ENCODE assay signal across 8 cellular contexts in the genomic region with DNA sequence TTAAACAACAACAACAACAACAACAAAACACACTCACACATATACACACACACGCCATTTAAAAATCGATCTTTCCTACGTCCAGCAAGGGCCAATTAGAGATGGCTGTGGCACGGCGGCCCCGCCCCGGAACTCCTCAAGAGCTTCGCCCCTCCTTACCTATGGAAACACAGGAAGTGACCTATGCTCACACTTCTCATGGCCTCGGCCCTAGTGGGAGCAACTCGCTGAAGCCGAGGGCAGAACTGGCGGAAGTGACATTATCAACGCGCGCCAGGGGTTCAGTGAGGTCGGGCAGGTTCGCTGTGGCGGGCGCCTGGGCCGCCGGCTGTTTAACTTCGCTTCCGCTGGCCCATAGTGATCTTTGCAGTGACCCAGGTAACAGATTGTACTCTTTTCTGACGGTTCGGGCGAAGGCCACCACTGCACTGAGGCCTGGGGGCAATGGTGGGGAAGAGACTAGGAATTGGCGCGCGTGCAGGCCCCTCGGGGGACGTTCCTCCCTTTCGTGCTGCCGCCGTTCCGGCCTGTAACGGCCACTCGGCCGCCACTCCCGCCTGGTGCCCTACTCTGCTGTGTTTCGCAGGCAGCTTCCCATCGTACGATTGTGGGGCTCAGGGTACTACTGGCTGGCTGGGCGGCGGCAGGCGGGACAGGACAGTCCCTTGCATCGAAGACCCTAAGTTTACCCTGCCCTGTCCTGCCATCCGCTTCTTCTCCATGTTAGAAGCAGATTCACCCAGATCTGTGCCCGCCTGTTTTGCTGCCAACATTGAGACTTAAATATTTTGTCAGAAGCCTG. TPM values are rescaled to one million over a fixed set of nuclear protein-coding genes. Genes with fewer than 3 reads are reported as not detected.
A peak's percentile ranks its signal among the peaks of the same experiment; 100 is the strongest.
DNase-seq lines count a peak whose midpoint lies in the region; ATAC-seq, FAIRE-seq and TF ChIP-seq lines count a peak whose summit lies in the region.

A gene (plus strand): TSS at position 284 of the 802 bp plus-strand sequence. CDS start 2,661 bp downstream, outside the sequence.

- H3K4ac ChIP-seq in H1 (replicated peaks; ENCODE audit: insufficient read length, low read depth, low read length), result no peak within 1 kb of the TSS

- TF ChIP-seq EP300 in H1 (IDR thresholded peaks at IDR 0.05; ENCODE audit: borderline replicate concordance in 1 of 2, low read depth in 2 of 2, low read length in 2 of 2), result no peak

- H2BK20ac ChIP-seq in H1 (ENCODE audit: low read length), result no peak within 1 kb of the TSS

- no peak within 1 kb of the TSS for H2BK12ac ChIP-seq in H1 (ENCODE audit: low read depth, low read length)

- no peak within 1 kb of the TSS for H4K5ac ChIP-seq in H1 (ENCODE audit: insufficient read length, low read depth, low read length)

- peak within 1 kb of the TSS; percentile 98 for H2AFZ ChIP-seq in H1 (ENCODE audit: low read length)

- H2AK5ac ChIP-seq in H1 (ENCODE audit: low read depth, low read length), result no peak within 1 kb of the TSS

- peak; percentile 80 for FAIRE-seq in HTR-8/SVneo (lab: Jason Lieb, UNC)
- FAIRE-seq in H1 (lab: Jason Lieb, UNC), result peak; percentile 92

- H3K36me3 ChIP-seq in Caco-2 (ENCODE audit: control insufficient read depth, insufficient read depth, low read length), result peaks cover 1% of the 10 kb centered on the region; the same call in 1 of the 2 replicates
- peaks cover 3 to 8% (median 6%) of the 10 kb centered on the region in 4 experiments; a peak in 6 of 8 replicates for H3K36me3 ChIP-seq in H1 (ENCODE audit: control insufficient read depth in 2 of 4, insufficient read depth in 4 of 4, low read length in 3 of 4)

- H3K9ac ChIP-seq in H1 (replicated peaks in 1 of 4; ENCODE audit: extremely low read depth in 1 of 4, low read depth in 3 of 4, low read length in 3 of 4), result peak within 1 kb of the TSS; percentile 76 to 98 (median 91)

- TF ChIP-seq RAD21 in H1 (IDR thresholded peaks at IDR 0.05 in 1 of 2, conservative IDR thresholded peaks at IDR 0.05 in 1 of 2; ENCODE audit: low read depth in 2 of 2, low read length in 2 of 2), result no peak

- H3K23ac ChIP-seq in H1 (ENCODE audit: insufficient read length), result no peak within 1 kb of the TSS

- CTCF ChIA-PET in Caco-2 (lab: Charles Lee) (interaction anchor here (1.0 kb wide), 1 partner anchor 30 kb away, joined by 5 read pairs; a partner anchor contains a TSS), H1 (lab: Charles Lee; ENCODE audit: partially characterized antibody) (interaction anchor here (1.0 to 1.4 kb wide), 2 partner anchors 11 to 22 kb away, joined by 3 to 4 read pairs; no protein-coding TSS in a partner anchor)

- peaks cover 40 to 81% of the 10 kb centered on the region in 2 experiments for H3K79me2 ChIP-seq in H1 (ENCODE audit: control insufficient read depth in 1 of 2, insufficient read depth in 2 of 2, low read length in 2 of 2)

- 1% methylated on average over 48 of the region's 48 CpGs; no CpG with 5 or more reads in 1 of the 2 experiments for WGBS in H1 (ENCODE audit: extremely low coverage in 1 of 2, insufficient coverage in 1 of 2, insufficient read length in 1 of 2, insufficient replicate concordance in 2 of 2, low coverage in 1 of 2, low lambda C conversion rate in 2 of 2, missing lambda C conversion rate in 1 of 2), 2 experiments

- POLR2A ChIA-PET in Caco-2 (lab: Charles Lee), result interaction anchor here (1.0 kb wide), 2 partner anchors 30 to 803 kb away, joined by 3 to 6 read pairs; a partner anchor contains a TSS
- POLR2A ChIA-PET in H1 (lab: Charles Lee; ENCODE audit: partially characterized antibody), result interaction anchor here (0.6 to 5.8 kb wide), 13 partner anchors 8 to 852 kb away, joined by 3 to 37 read pairs (median 3); a partner anchor contains a TSS

- intact Hi-C loops in Caco-2 (cut with micrococcal nuclease; ENCODE audit: unreplicated experiment), result loop anchor here (5.0 kb wide), 1 partner anchor 852 kb away; a partner anchor contains a TSS

- H3K27me3 ChIP-seq in Caco-2 (replicated peaks; ENCODE audit: control insufficient read depth, insufficient read depth, low read length) (no peaks in the 10 kb centered on the region), H1 (replicated peaks in 1 of 4; ENCODE audit: control insufficient read depth in 3 of 4, extremely low read depth in 1 of 4, insufficient read depth in 3 of 4, low read length in 3 of 4) (no peaks in the 10 kb centered on the region)

- TSS peak; percentile 52 for BruUV-seq in Caco-2 (replicated peaks; lab: Mats Ljungman, UMichigan)

- no peaks in the 10 kb centered on the region for H3K9me3 Mint-ChIP-seq in Caco-2 (ENCODE audit: unreplicated experiment)

- peaks cover 8% of the 10 kb centered on the region for H3K4me1 Mint-ChIP-seq in Caco-2 (ENCODE audit: low read depth, unreplicated experiment)

- ATAC-seq in GM21381 (IDR thresholded peaks at IDR 0.05; ENCODE audit: unreplicated experiment), result peak; percentile 96

- H3K9me3 ChIP-seq in Caco-2 (no peaks in the 10 kb centered on the region), H1 (ENCODE audit: insufficient read depth in 2 of 2, low read depth in 1 of 2, low read length in 1 of 2) (no peaks in the 10 kb centered on the region)

- H2BK120ac ChIP-seq in H1 (replicated peaks; ENCODE audit: low read depth, low read length), result no peak within 1 kb of the TSS

- H3K4me3 ChIP-seq in Caco-2 (ENCODE audit: low read depth, low read length) (peak within 1 kb of the TSS; percentile 92), H1 (ENCODE audit: extremely low read depth in 1 of 4, insufficient read depth in 2 of 4, low read depth in 3 of 4, low read length in 4 of 4) (peak within 1 kb of the TSS; percentile 98 to 99 (median 99))

- peak within 1 kb of the TSS; percentile 92 for H2BK5ac ChIP-seq in H1 (ENCODE audit: low read depth, low read length)

- TF ChIP-seq POLR2A in H1 (IDR thresholded peaks at IDR 0.05; ENCODE audit: control extremely low read depth in 1 of 2, low read depth in 2 of 2, low read length in 2 of 2), result peak in 1 of 2 experiments; percentile 91; a peak in 2 of 3 replicates

- peak within 1 kb of the TSS; percentile 70 for H4K91ac ChIP-seq in H1 (replicated peaks; ENCODE audit: insufficient read length, low read length)

- H3K56ac ChIP-seq in H1 (replicated peaks; ENCODE audit: insufficient read length, low read depth, low read length), result peak within 1 kb of the TSS; percentile 49

- no peak within 1 kb of the TSS for H2BK15ac ChIP-seq in H1 (ENCODE audit: low read length)

- peak; percentile 97 to 98 for DNase-seq in Caco-2
- peak; percentile 92 for DNase-seq in HTR-8/SVneo (ENCODE audit: insufficient read length, low spot score)
- DNase-seq in NOMO-1 treated with DMSO at 0.1 percent for 48 hours (lab: John Stamatoyannopoulos, UW; ENCODE audit: unreplicated experiment), result peak; percentile 98
- peak; percentile 95 to 96 for DNase-seq in activated CD8-positive, alpha-beta memory T cell treated with anti-CD3 and anti-CD28 coated beads for 4 hours (ENCODE audit: low read depth in 2 of 2)
- DNase-seq in H1 (ENCODE audit: low read depth in 1 of 2, low spot score in 2 of 2), result peak; percentile 93 to 97
- peak; percentile 100 for DNase-seq in medulla oblongata (ENCODE audit: extremely low spot score)
- DNase-seq in stimulated activated CD8-positive, alpha-beta memory T cell treated with anti-CD3 and anti-CD28 coated beads, Interleukin-12 subunit alpha, Interleukin-12 subunit beta, amount 100 ng/mL, for 1 hour (ENCODE audit: low read depth), result peak; percentile 94

- H3K18ac ChIP-seq in H1 (ENCODE audit: extremely low read depth, low read length), result peak within 1 kb of the TSS; percentile 89; the same call in 1 of the 2 replicates

- no peak within 1 kb of the TSS for H3K27ac Mint-ChIP-seq in Caco-2 (ENCODE audit: unreplicated experiment)

- peak within 1 kb of the TSS; percentile 96; the same call in 1 of the 2 replicates for H4K8ac ChIP-seq in H1 (ENCODE audit: extremely low read depth, insufficient read depth, low read length)

- H3K27ac ChIP-seq in H1 (ENCODE audit: low read depth, low read length), result peak within 1 kb of the TSS; percentile 65

- no peak within 1 kb of the TSS for H3K14ac ChIP-seq in H1 (ENCODE audit: insufficient read length)

- H3K27me3 Mint-ChIP-seq in Caco-2 (ENCODE audit: insufficient read depth, unreplicated experiment), result no peaks in the 10 kb centered on the region

- peaks cover 5% of the 10 kb centered on the region for H3K23me2 ChIP-seq in H1 (ENCODE audit: low read depth, low read length)

- peaks cover under 1 to 7% of the 10 kb centered on the region in 2 experiments for H4K20me1 ChIP-seq in H1 (replicated peaks in 1 of 2; ENCODE audit: control insufficient read depth in 1 of 2, insufficient read depth in 2 of 2, low read length in 2 of 2)

- H3K4me1 ChIP-seq in Caco-2, result peaks cover 9% of the 10 kb centered on the region
- peaks cover 0 to 3% (median 0%) of the 10 kb centered on the region in 4 experiments; a peak in 3 of 7 replicates for H3K4me1 ChIP-seq in H1 (replicated peaks in 1 of 4; ENCODE audit: control insufficient read depth in 3 of 4, insufficient read depth in 4 of 4, low read length in 3 of 4)

- peaks cover 4% of the 10 kb centered on the region for H3K79me1 ChIP-seq in H1 (ENCODE audit: low read depth, low read length)

- peaks cover 41% of the 10 kb centered on the region for H3K36me3 Mint-ChIP-seq in Caco-2 (ENCODE audit: insufficient read depth, unreplicated experiment)

- H3K4me2 ChIP-seq in H1 (ENCODE audit: insufficient read depth in 1 of 2, low read depth in 2 of 2, low read length in 2 of 2), result peak within 1 kb of the TSS; percentile 94 to 97

- H3K4me3 Mint-ChIP-seq in Caco-2 (ENCODE audit: unreplicated experiment), result no peak within 1 kb of the TSS

- TF ChIP-seq CTCF in Caco-2 (IDR thresholded peaks at IDR 0.05; ENCODE audit: insufficient read depth in 1 of 2, low read depth in 1 of 2, low read length in 1 of 2, severe bottlenecking in 1 of 2, unreplicated experiment in 1 of 2) (no peak), H1 (IDR thresholded peaks at IDR 0.05; ENCODE audit: control extremely low read depth in 1 of 3, insufficient read depth in 1 of 3, low read depth in 1 of 3, low read length in 3 of 3) (no peak)

TF ChIP-seq in H1, 55 proteins besides CTCF, POLR2A, EP300 and RAD21 (continues in another document):
- TF ChIP-seq HDAC6 (IDR thresholded peaks at IDR 0.05; ENCODE audit: low read depth, low read length) (no peak), JUN (IDR thresholded peaks at IDR 0.05; ENCODE audit: low read depth, low read length) (no peak), TCF12 (IDR thresholded peaks at IDR 0.05; ENCODE audit: low read depth, low read length) (no peak), GABPA (IDR thresholded peaks at IDR 0.05; ENCODE audit: borderline replicate concordance, insufficient read depth, low read length) (peak; percentile 95)

RNA-seq across cellular contexts. Expression of the gene that starts here (rescaled TPM):
- 20.8 and 23.7 TPM in 2 replicates for total RNA-seq in Caco-2 (2022)
- total RNA-seq in H1 (2021; fragmentation: NEBNext Ultra II Directional; extraction: Animal tissue kit (Norgen Biotek cat#: 25700)), result 17.9 and 20.9 TPM in 2 replicates
- polyA plus RNA-seq in H1 (2011; rRNA removed), result 17.2 and 21.4 TPM in 2 replicates
- polyA plus RNA-seq in H1 (2011; cell fraction: cytosol; rRNA removed), result 23.1 TPM
- polyA plus RNA-seq in H1 (2011; cell fraction: nucleus; rRNA removed), result 19.8 TPM
- 18.6 to 24.2 TPM (median 20.5 TPM) in 4 replicates for polyA plus RNA-seq in H1 (2012, experiment 1 of 2)
- polyA plus RNA-seq in H1 (2012, experiment 2 of 2), result 6.2 TPM
- 23.2 TPM for polyA plus RNA-seq in H1 (2013, experiment 1 of 2)
- polyA plus RNA-seq in H1 (2013, experiment 2 of 2), result 22.6 TPM
- 16.0 and 19.4 TPM in 2 replicates for polyA minus RNA-seq in H1 (2011; rRNA and poly(A)+ RNA removed)
- polyA minus RNA-seq in H1 (2011; cell fraction: cytosol; rRNA and poly(A)+ RNA removed), result 8.8 TPM
- 18.7 TPM for polyA minus RNA-seq in H1 (2011; cell fraction: nucleus; rRNA and poly(A)+ RNA removed)

Comparison
In these comparisons a context has a peak if more than half of its experiments do, and no peak if none do; other contexts are left out.
1. Peak in every context shown above with its lines: DNase-seq, ATAC-seq, H3K4me3 ChIP-seq and H3K27ac ChIP-seq.